8 cellular contexts compared by ENCODE assay signal in genomic region chr4:86961605-86962295, GRCh38. TPM values are rescaled to one million over a fixed set of nuclear protein-coding genes. Genes with fewer than 3 reads are reported as not detected.
DNase-seq lines count a peak whose midpoint lies in the region; ATAC-seq and TF ChIP-seq lines count a peak whose summit lies in the region.

No MANE protein-coding gene starts in this region.

- ATAC-seq in activated T-cell treated with anti-CD3 and anti-CD28 coated beads, Interleukin-2, amount 50 U/mL, for 4 hours = peak; percentile 41 to 64
- peak; percentile 88 for ATAC-seq in HG02678 (IDR thresholded peaks at IDR 0.05; ENCODE audit: unreplicated experiment)
- peak; percentile 85 for ATAC-seq in activated CD8-positive, alpha-beta T cell treated with anti-CD3 and anti-CD28 coated beads for 36 hours

- peaks cover 9% of the 10 kb centered on the region for H3K79me1 ChIP-seq in mesenchymal stem cell (replicated peaks; ENCODE audit: low read length, poor library complexity, severe bottlenecking)

- POLR2A ChIA-PET in activated CD8-positive, alpha-beta T cell treated with anti-CD3 and anti-CD28 coated beads for 36 hours (lab: Charles Lee) = interaction anchor here (1.3 to 3.2 kb wide), 2 partner anchors 22 to 45 kb away, joined by 3 to 14 read pairs; no protein-coding TSS in a partner anchor

- H3K36me3 Mint-ChIP-seq in activated T-cell treated with anti-CD3 and anti-CD28 coated beads, Interleukin-2, amount 50 U/mL, for 4 hours (ENCODE audit: insufficient read depth) = peaks cover 16% of the 10 kb centered on the region
- H3K36me3 Mint-ChIP-seq in activated CD8-positive, alpha-beta T cell treated with anti-CD3 and anti-CD28 coated beads for 36 hours (ENCODE audit: low read depth) = peaks cover 13% of the 10 kb centered on the region

- H3K14ac ChIP-seq in mesenchymal stem cell (ENCODE audit: low read length in 2 of 2) = no peak overlapping the region

- H2BK120ac ChIP-seq in mesenchymal stem cell (ENCODE audit: low read depth, low read length) = no peak overlapping the region

- peak overlapping the region; percentile 61 for H3K27ac ChIP-seq in mesenchymal stem cell (ENCODE audit: low read length, poor library complexity, severe bottlenecking)

- WGBS in mesenchymal stem cell = 2% methylated on average over 9 of the region's 9 CpGs

- H3K9ac ChIP-seq in mesenchymal stem cell (ENCODE audit: low read length) = no peak overlapping the region

- H3K4me3 Mint-ChIP-seq in activated T-cell treated with anti-CD3 and anti-CD28 coated beads, Interleukin-2, amount 50 U/mL, for 4 hours = no peak overlapping the region
- H3K4me3 Mint-ChIP-seq in activated CD8-positive, alpha-beta T cell treated with anti-CD3 and anti-CD28 coated beads for 36 hours = no peak overlapping the region

- no peak overlapping the region for H4K91ac ChIP-seq in mesenchymal stem cell (ENCODE audit: low read length)

- H3K4me1 Mint-ChIP-seq in activated T-cell treated with anti-CD3 and anti-CD28 coated beads, Interleukin-2, amount 50 U/mL, for 4 hours (ENCODE audit: low read depth) = peaks cover 40% of the 10 kb centered on the region
- H3K4me1 Mint-ChIP-seq in activated CD8-positive, alpha-beta T cell treated with anti-CD3 and anti-CD28 coated beads for 36 hours (ENCODE audit: low read depth) = peaks cover 45% of the 10 kb centered on the region

- TF ChIP-seq CTCF in activated CD8-positive, alpha-beta T cell treated with anti-CD3 and anti-CD28 coated beads for 36 hours (IDR thresholded peaks at IDR 0.05) = no peak

- no peak overlapping the region for H3K4me3 ChIP-seq in mesenchymal stem cell (ENCODE audit: insufficient read depth in 1 of 2, low read depth in 1 of 2, low read length in 2 of 2)

- H3K18ac ChIP-seq in mesenchymal stem cell (ENCODE audit: low read depth in 1 of 2, low read length in 2 of 2) = no peak overlapping the region

- CTCF ChIA-PET in activated CD8-positive, alpha-beta T cell treated with anti-CD3 and anti-CD28 coated beads for 36 hours (lab: Charles Lee) = interaction anchor here (0.7 kb wide), 1 partner anchor 132 kb away, joined by 3 read pairs; no protein-coding TSS in a partner anchor

- H3K36me3 ChIP-seq in mesenchymal stem cell (ENCODE audit: control insufficient read depth in 1 of 2, insufficient read depth in 2 of 2, low read depth in 1 of 2, low read length in 2 of 2) = peaks cover 0 to 3% of the 10 kb centered on the region in 2 experiments

- H2AFZ ChIP-seq in mesenchymal stem cell (ENCODE audit: low read depth, low read length) = no peak overlapping the region

- no peak for DNase-seq in activated T-cell treated with anti-CD3 and anti-CD28 coated beads, Interleukin-2, amount 50 U/mL, for 4 hours
- DNase-seq in activated T-cell treated with anti-CD3 and anti-CD28 coated beads, Interleukin-2, amount 50 U/mL, for 1 hour = no peak
- DNase-seq in MV-4-11 (lab: John Stamatoyannopoulos, UW) = peak; percentile 98
- DNase-seq in activated CD8-positive, alpha-beta T cell treated with anti-CD3 and anti-CD28 coated beads for 36 hours = peak; percentile 36
- peak; percentile 89 for DNase-seq in mesenchymal stem cell
- no peak for DNase-seq in anterior cingulate cortex (lab: John Stamatoyannopoulos, UW)
- DNase-seq in NCI-H2196 treated with DMSO at 0.1 percent for 48 hours (lab: John Stamatoyannopoulos, UW; ENCODE audit: unreplicated experiment) = no peak

- peaks cover 10% of the 10 kb centered on the region for H3K4me1 ChIP-seq in mesenchymal stem cell (ENCODE audit: control insufficient read depth, insufficient read depth, low read depth, low read length)

- H3K4me2 ChIP-seq in mesenchymal stem cell (ENCODE audit: low read length, poor library complexity, severe bottlenecking) = no peak overlapping the region

- intact Hi-C loops in activated CD8-positive, alpha-beta T cell treated with anti-CD3 and anti-CD28 coated beads for 36 hours (cut with micrococcal nuclease) = no loop called here

- H4K8ac ChIP-seq in mesenchymal stem cell (ENCODE audit: low read length) = no peak overlapping the region

- H3K23ac ChIP-seq in mesenchymal stem cell (ENCODE audit: low read length in 2 of 2) = no peak overlapping the region

- no peak overlapping the region for H3K4ac ChIP-seq in mesenchymal stem cell (ENCODE audit: low read depth in 1 of 2, low read length in 2 of 2)

- no peaks in the 10 kb centered on the region for H3K9me3 ChIP-seq in mesenchymal stem cell (ENCODE audit: control insufficient read depth, low read length)

- H2BK15ac ChIP-seq in mesenchymal stem cell (ENCODE audit: low read depth, poor library complexity, severe bottlenecking) = no peak overlapping the region

- H3K27ac Mint-ChIP-seq in activated CD8-positive, alpha-beta T cell treated with anti-CD3 and anti-CD28 coated beads for 36 hours = peak overlapping the region; percentile 16

- no peaks in the 10 kb centered on the region for H3K9me3 Mint-ChIP-seq in activated T-cell treated with anti-CD3 and anti-CD28 coated beads, Interleukin-2, amount 50 U/mL, for 4 hours
- no peaks in the 10 kb centered on the region for H3K9me3 Mint-ChIP-seq in activated CD8-positive, alpha-beta T cell treated with anti-CD3 and anti-CD28 coated beads for 36 hours

- no peak overlapping the region for H2BK5ac ChIP-seq in mesenchymal stem cell (ENCODE audit: low read depth, low read length, poor library complexity, severe bottlenecking)

- H3K27me3 ChIP-seq in mesenchymal stem cell (ENCODE audit: control insufficient read depth in 1 of 2, insufficient read depth in 1 of 2, low read length in 2 of 2) = no peaks in the 10 kb centered on the region

- H2AK5ac ChIP-seq in mesenchymal stem cell (ENCODE audit: low read length, severe bottlenecking) = peak overlapping the region; percentile 74

- H2BK12ac ChIP-seq in mesenchymal stem cell (ENCODE audit: low read length in 2 of 2) = no peak overlapping the region

- H3K27me3 Mint-ChIP-seq in activated T-cell treated with anti-CD3 and anti-CD28 coated beads, Interleukin-2, amount 50 U/mL, for 4 hours (ENCODE audit: low read depth) = no peaks in the 10 kb centered on the region
- no peaks in the 10 kb centered on the region for H3K27me3 Mint-ChIP-seq in activated CD8-positive, alpha-beta T cell treated with anti-CD3 and anti-CD28 coated beads for 36 hours

RNA-seq across cellular contexts. Expression of gene AFF1, which starts 26.9 kb away (rescaled TPM):
- total RNA-seq in activated T-cell treated with anti-CD3 and anti-CD28 coated beads, Interleukin-2, amount 50 U/mL, for 4 hours = 10 to 100 TPM; 20.0 to 35.5 (median 26.5) TPM
- 10 to 100 TPM; 40.3 to 45.4 TPM for total RNA-seq in activated CD8-positive, alpha-beta T cell treated with anti-CD3 and anti-CD28 coated beads for 36 hours
- 20.2 TPM for polyA plus RNA-seq in mesenchymal stem cell (2013, experiment 1 of 2)
- 18.9 TPM for polyA plus RNA-seq in mesenchymal stem cell (2013, experiment 2 of 2)

Comparison
In these comparisons a context has a peak if more than half of its experiments do, and no peak if none do; other contexts are left out.
1. DNase-seq: peak in MV-4-11 (single experiment), activated CD8-positive, alpha-beta T cell treated with anti-CD3 and anti-CD28 coated beads for 36 hours (single experiment) and mesenchymal stem cell (single experiment); none in activated T-cell treated with anti-CD3 and anti-CD28 coated beads, Interleukin-2, amount 50 U/mL, for 4 hours (single experiment), activated T-cell treated with anti-CD3 and anti-CD28 coated beads, Interleukin-2, amount 50 U/mL, for 1 hour (single experiment), anterior cingulate cortex (0 of 58) and NCI-H2196 treated with DMSO at 0.1 percent for 48 hours (single experiment).
2. Peak in every context shown above with its lines, with median percentiles within 50 percentile points of each other: ATAC-seq.